Comparison of ENCODE assay signal across 24 cellular contexts in the genomic region with DNA sequence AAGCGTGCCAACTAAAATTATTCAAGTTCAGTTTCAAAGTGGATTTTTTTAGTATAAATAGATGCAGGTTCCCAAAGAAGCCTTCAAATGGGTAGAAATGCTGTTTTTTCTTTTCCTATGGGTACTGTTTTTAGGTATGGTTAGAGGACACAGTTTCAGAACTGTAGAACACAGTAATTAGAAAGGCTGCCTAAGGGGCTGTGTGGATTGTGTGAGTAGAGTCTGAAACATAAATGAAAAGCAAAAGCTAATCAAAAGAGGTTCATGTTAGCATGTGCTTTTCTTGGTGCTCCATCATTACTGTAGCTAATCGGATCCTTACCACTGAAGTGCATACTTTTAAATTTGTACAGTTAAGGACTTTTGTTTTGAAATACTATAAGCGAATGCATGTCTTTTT.
"Had no signal": no experiment of that assay in that cellular context is flagged by ENCODE, and none has a peak within 500 bp of the region (broad histone marks: within the 10 kb centered on the region; RNA-seq: fewer than 3 reads in every experiment).

No MANE protein-coding gene starts in this region.

- H3K4me3 ChIP-seq: lung, ovary, right atrium auricular region, sigmoid colon, skin epidermis, testis, tibial nerve, upper lobe of right lung, vagina had no signal

- H3K27ac ChIP-seq: ovary, right atrium auricular region, skin epidermis, testis, upper lobe of right lung, vagina had no signal

- H3K27me3 Mint-ChIP-seq: naive thymus-derived CD4-positive, alpha-beta T cell; stimulated activated naive B cell treated with anti-CD40 and anti-IgM and Interleukin-4, amounts not matched to agents 10 μg/mL and 1 μg/mL and 100 μg/mL, for 72 hours; stimulated activated naive CD8-positive, alpha-beta T cell treated with anti-CD3 and anti-CD28 coated beads, Interleukin-15, amount 100 ng/mL, for 72 hours had no signal

- ATAC-seq: left colon; left ventricle myocardium superior; naive thymus-derived CD4-positive, alpha-beta T cell; stimulated activated naive B cell treated with anti-CD40 and anti-IgM and Interleukin-4, amounts not matched to agents 10 μg/mL and 1 μg/mL and 100 μg/mL, for 72 hours; stimulated activated naive CD8-positive, alpha-beta T cell treated with anti-CD3 and anti-CD28 coated beads, Interleukin-15, amount 100 ng/mL, for 72 hours; upper lobe of right lung had no signal

- H3K4me1 ChIP-seq: right atrium auricular region, testis, upper lobe of right lung had no signal

- H3K27ac Mint-ChIP-seq: stimulated activated naive B cell treated with anti-CD40 and anti-IgM and Interleukin-4, amounts not matched to agents 10 μg/mL and 1 μg/mL and 100 μg/mL, for 72 hours; stimulated activated naive CD8-positive, alpha-beta T cell treated with anti-CD3 and anti-CD28 coated beads, Interleukin-15, amount 100 ng/mL, for 72 hours had no signal

- H3K36me3 ChIP-seq: ovary, right atrium auricular region, sigmoid colon, tibial nerve, upper lobe of right lung, vagina had no signal

- DNase-seq: dermis blood vessel endothelial cell; foreskin melanocyte; head of caudate nucleus; hippocampal formation; left colon; left ventricle myocardium superior; mesendoderm; naive thymus-derived CD4-positive, alpha-beta T cell; nucleus accumbens; ovary; sigmoid colon; stimulated activated CD4-positive, alpha-beta T cell treated with anti-CD3 and anti-CD28 coated beads, Interleukin-2, amount 100 ng/mL, for 24 hours; stimulated activated CD4-positive, alpha-beta T cell treated with anti-CD3 and anti-CD28 coated beads, Interleukin-4, amount 100 ng/mL, for 4 hours; stimulated activated naive B cell treated with anti-CD40 and anti-IgM and Interleukin-4, amounts not matched to agents 10 μg/mL and 1 μg/mL and 100 μg/mL, for 72 hours; stimulated activated naive CD8-positive, alpha-beta T cell treated with anti-CD3 and anti-CD28 coated beads, Interleukin-15, amount 100 ng/mL, for 72 hours; testis; upper lobe of right lung had no signal

- H3K27me3 ChIP-seq: ovary, right atrium auricular region, sigmoid colon, testis, tibial nerve, upper lobe of right lung, vagina had no signal

- FAIRE-seq: endothelial cell of umbilical vein had no signal

- H3K9me3 ChIP-seq: ovary, right atrium auricular region, sigmoid colon, testis, tibial nerve, upper lobe of right lung, vagina had no signal

- H3K4me3 Mint-ChIP-seq: neural crest cell; stimulated activated naive B cell treated with anti-CD40 and anti-IgM and Interleukin-4, amounts not matched to agents 10 μg/mL and 1 μg/mL and 100 μg/mL, for 72 hours; stimulated activated naive CD8-positive, alpha-beta T cell treated with anti-CD3 and anti-CD28 coated beads, Interleukin-15, amount 100 ng/mL, for 72 hours had no signal
